ENCODE assay signal across 35 cellular contexts in the genomic region with DNA sequence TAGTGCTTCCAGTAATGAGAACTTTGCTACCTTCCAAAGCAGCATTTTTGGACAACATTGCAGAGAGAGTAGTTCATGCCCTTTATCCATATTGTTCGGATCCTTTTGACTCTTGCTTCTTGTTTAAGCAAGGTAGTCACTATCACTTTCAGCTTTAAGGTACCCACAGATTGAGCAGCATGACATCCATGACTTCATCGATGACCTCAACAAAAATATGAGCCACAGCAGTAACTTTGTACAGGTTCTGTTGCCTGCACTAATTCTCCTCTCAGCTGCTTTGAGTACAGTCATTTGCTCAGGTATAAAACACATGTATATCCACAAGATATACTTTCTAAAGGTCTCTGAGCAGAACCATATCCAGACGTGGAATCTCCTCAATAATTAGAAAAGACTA.
"Had no signal": no experiment of that assay in that cellular context is flagged by ENCODE, and none has a peak within 500 bp of the region (broad histone marks: within the 10 kb centered on the region; RNA-seq: fewer than 3 reads in every experiment).

No MANE protein-coding gene starts in this region.

- DNase-seq: Karpas-422, Kasumi-1, MG63, MM.1S, MV-4-11, NCI-H1048, NCI-H1092, NCI-H1092 treated with DMSO at 0.1 percent for 48 hours, NCI-H1105, NCI-H1105 treated with DMSO at 0.1 percent for 48 hours, NCI-H1417, NCI-H1417 treated with DMSO at 0.1 percent for 48 hours, NCI-H1436 treated with DMSO at 0.1 percent for 48 hours, NCI-H146, NCI-H1694, NCI-H1694 treated with DMSO at 0.1 percent for 48 hours, NCI-H187, NCI-H187 treated with DMSO at 0.1 percent for 48 hours, NCI-H1930, NCI-H2029, NCI-H2029 treated with DMSO at 0.1 percent for 48 hours, NCI-H2081, NCI-H2081 treated with DMSO at 0.1 percent for 48 hours, NCI-H2107, NCI-H2171, NCI-H2171 treated with DMSO at 0.1 percent for 48 hours, NCI-H2227 treated with DMSO at 0.1 percent for 48 hours, NCI-H226, NCI-H345, NCI-H446, NCI-H446 treated with DMSO at 0.1 percent for 48 hours, NCI-H510A, NCI-H510A treated with DMSO at 0.1 percent for 48 hours, NCI-H524 had no signal

- H3K4me3 ChIP-seq: MG63 had no signal

- H3K27me3 ChIP-seq: MG63 had no signal

- H3K9me3 ChIP-seq: MG63 had no signal

- H3K27ac ChIP-seq: KMS-11 had no signal

- H3K36me3 ChIP-seq: MG63 had no signal
